In genomic region chr2:72193723-72194122, GRCh38 we compare ENCODE assay signal across 9 cellular contexts. TPM values are rescaled to one million over a fixed set of nuclear protein-coding genes. Genes with fewer than 3 reads are reported as not detected.
"Had no signal": no experiment of that assay in that cellular context is flagged by ENCODE, and none has a peak within 500 bp of the region (broad histone marks: within the 10 kb centered on the region; RNA-seq: fewer than 3 reads in every experiment).

No MANE protein-coding gene starts in this region.

- H3K4me1 Mint-ChIP-seq: H9, IgD-negative memory B cell had no signal

- ATAC-seq: GM23338 had no signal

- H3K9me3 Mint-ChIP-seq: GM23338, H9 had no signal

- H2AFZ ChIP-seq: GM23338 had no signal

- H3K4me3 Mint-ChIP-seq: GM23338, H9, IgD-negative memory B cell had no signal

- H3K27me3 Mint-ChIP-seq: IgD-negative memory B cell had no signal

- H3K4me2 ChIP-seq: GM23338 had no signal

- FAIRE-seq: H1, H54, HTR-8/SVneo had no signal

- H3K4me3 ChIP-seq: GM23338 had no signal

- H3K27ac ChIP-seq: HL-60 had no signal

- DNase-seq: H9, HCEC 1CT, KG1 had no signal

- H3K27ac Mint-ChIP-seq: GM23338, H9, IgD-negative memory B cell had no signal

RNA-seq across cellular contexts. Expression of gene CYP26B1, which starts 46.1 kb away (rescaled TPM):
- polyA plus RNA-seq: IgD-negative memory B cell had no signal
